ENCODE assay signal across 16 cellular contexts in genomic region chr7:85489498-85489897, GRCh38.
DNase-seq lines count a peak whose midpoint lies in the region; ATAC-seq and TF ChIP-seq lines count a peak whose summit lies in the region.
"Had no signal": no experiment of that assay in that cellular context is flagged by ENCODE, and none has a peak within 500 bp of the region (broad histone marks: within the 10 kb centered on the region; RNA-seq: fewer than 3 reads in every experiment).

No MANE protein-coding gene starts in this region.

- H3K4me2 ChIP-seq in osteoblast (ENCODE audit: insufficient read depth, low read length), result peak overlapping the region; percentile 10

- H3K36me3 ChIP-seq in osteoblast (ENCODE audit: insufficient read depth, low read length) (no peaks in the 10 kb centered on the region), esophagus squamous epithelium (no peaks in the 10 kb centered on the region)
- H3K36me3 ChIP-seq: cardiac muscle cell, transverse colon, WERI-Rb-1 had no signal

- no peaks in the 10 kb centered on the region for H3K9me3 ChIP-seq in osteoblast (ENCODE audit: low read depth, low read length)
- H3K9me3 ChIP-seq in esophagus squamous epithelium, result no peaks in the 10 kb centered on the region
- H3K9me3 ChIP-seq: transverse colon had no signal

- no peaks in the 10 kb centered on the region for H4K20me1 ChIP-seq in osteoblast (ENCODE audit: insufficient read depth, low read length)

- DNase-seq in ELR (ENCODE audit: low read depth) (peak; percentile 58), NCI-H69 (lab: John Stamatoyannopoulos, UW) (peak; percentile 15), choroid plexus epithelial cell (ENCODE audit: low read depth) (peak; percentile 85), osteoblast (ENCODE audit: insufficient read length, low spot score, missing footprints) (peak; percentile 21), NCI-H748 treated with DMSO at 0.1 percent for 48 hours (lab: John Stamatoyannopoulos, UW) (no peak), esophagus squamous epithelium (lab: John Stamatoyannopoulos, UW) (no peak)
- no peak for DNase-seq in activated CD8-positive, alpha-beta memory T cell treated with anti-CD3 and anti-CD28 coated beads, Interleukin-2, amount 50 U/mL, for 48 hours
- DNase-seq: activated gamma-delta T cell; CD4-positive, alpha-beta memory T cell; hypothalamus; NCI-H1048; stimulated activated CD4-positive, alpha-beta T cell treated with anti-CD3 and anti-CD28 coated beads, Interleukin-2, amount 100 ng/mL, for 24 hours; transverse colon; WERI-Rb-1 had no signal

- H3K27me3 ChIP-seq in osteoblast (ENCODE audit: insufficient read depth, low read length), result no peaks in the 10 kb centered on the region
- no peaks in the 10 kb centered on the region for H3K27me3 ChIP-seq in esophagus squamous epithelium
- H3K27me3 ChIP-seq: cardiac muscle cell, transverse colon had no signal

- H2AFZ ChIP-seq in osteoblast (ENCODE audit: low read length), result no peak overlapping the region

- no peak for TF ChIP-seq POLR2A in esophagus squamous epithelium (IDR thresholded peaks at IDR 0.05)

- 54 to 55% methylated on average over 3 of the region's 3 CpGs for WGBS in esophagus squamous epithelium, 2 donors

- no peaks in the 10 kb centered on the region for H3K79me2 ChIP-seq in osteoblast (ENCODE audit: insufficient read depth, low read length)

- H3K4me3 ChIP-seq in choroid plexus epithelial cell (ENCODE audit: low read depth, low read length) (no peak overlapping the region), osteoblast (ENCODE audit: insufficient read depth, low read length) (no peak overlapping the region), esophagus squamous epithelium (no peak overlapping the region)
- H3K4me3 ChIP-seq: cardiac muscle cell, transverse colon had no signal

- H3K4me1 ChIP-seq in osteoblast (ENCODE audit: insufficient read depth, low read length) (peaks cover 5% of the 10 kb centered on the region), esophagus squamous epithelium (no peaks in the 10 kb centered on the region)
- H3K4me1 ChIP-seq: transverse colon had no signal

- H3K27ac ChIP-seq in osteoblast (ENCODE audit: low read depth, low read length) (no peak overlapping the region), esophagus squamous epithelium (no peak overlapping the region)
- H3K27ac ChIP-seq: cardiac muscle cell, transverse colon, WERI-Rb-1 had no signal

- intact Hi-C loops in esophagus squamous epithelium (cut with DNase I), result no loop called here

- TF ChIP-seq CTCF in choroid plexus epithelial cell (conservative IDR thresholded peaks at IDR 0.05; ENCODE audit: low read depth, low read length) (no peak), osteoblast (IDR thresholded peaks at IDR 0.05; ENCODE audit: extremely low read depth, low read depth, low read length) (no peak), esophagus squamous epithelium (IDR thresholded peaks at IDR 0.05) (no peak)

- no peak for ATAC-seq in GM19395 (IDR thresholded peaks at IDR 0.05; ENCODE audit: unreplicated experiment)

Comparison
In these comparisons a context has a peak if more than half of its experiments do, and no peak if none do; other contexts are left out.
1. DNase-seq: peak in ELR (single experiment), NCI-H69 (single experiment), choroid plexus epithelial cell (single experiment) and osteoblast (single experiment); none in activated CD8-positive, alpha-beta memory T cell treated with anti-CD3 and anti-CD28 coated beads, Interleukin-2, amount 50 U/mL, for 48 hours (single experiment), NCI-H748 treated with DMSO at 0.1 percent for 48 hours (single experiment) and esophagus squamous epithelium (single experiment).